In genomic region chr3:24829011-24829581, GRCh38 we compare ENCODE assay signal across 8 cellular contexts.
DNase-seq lines count a peak whose midpoint lies in the region; ATAC-seq and TF ChIP-seq lines count a peak whose summit lies in the region.

No MANE protein-coding gene starts in this region.

- no peaks in the 10 kb centered on the region for H3K9me3 ChIP-seq in fibroblast of lung (ENCODE audit: control insufficient read depth, insufficient read depth, low read depth, low read length)

- H2AFZ ChIP-seq in fibroblast of lung (ENCODE audit: low read length): no peak overlapping the region

- no peaks in the 10 kb centered on the region for H3K79me2 ChIP-seq in fibroblast of lung (ENCODE audit: control insufficient read depth, insufficient read depth, low read length)

- peaks cover 6% of the 10 kb centered on the region for H3K27me3 ChIP-seq in fibroblast of lung (ENCODE audit: control insufficient read depth, insufficient read depth, low read length)

- TF ChIP-seq CTCF in fibroblast of lung (conservative IDR thresholded peaks at IDR 0.05 in 1 of 2, IDR thresholded peaks at IDR 0.05 in 1 of 2; ENCODE audit: low read depth in 1 of 2, low read length in 2 of 2) (no peak), omental fat pad (IDR thresholded peaks at IDR 0.05) (no peak)

- ATAC-seq in GM18511 (IDR thresholded peaks at IDR 0.05; ENCODE audit: unreplicated experiment): peak; percentile 49
- ATAC-seq in omental fat pad (ENCODE audit: low FRiP score): peak; percentile 84
- ATAC-seq in GM18867 (IDR thresholded peaks at IDR 0.05; ENCODE audit: unreplicated experiment): no peak
- no peak for ATAC-seq in HG02970 (IDR thresholded peaks at IDR 0.05; ENCODE audit: low FRiP score, unreplicated experiment)

- peak overlapping the region in 2 of 4 experiments; percentile 33 to 48 for H3K4me3 ChIP-seq in fibroblast of lung (replicated peaks in 1 of 4; ENCODE audit: control extremely low read depth in 1 of 4, insufficient read depth in 1 of 4, low read depth in 3 of 4, low read length in 4 of 4)

- no peak overlapping the region for H3K9ac ChIP-seq in fibroblast of lung (ENCODE audit: insufficient read depth, low read length)

- H3K4me2 ChIP-seq in fibroblast of lung (ENCODE audit: extremely low read depth, insufficient read depth, low read length): peak overlapping the region; percentile 59

- no peaks in the 10 kb centered on the region for H4K20me1 ChIP-seq in fibroblast of lung (ENCODE audit: control insufficient read depth, extremely low read depth, insufficient read depth, low read length)

- H3K4me1 ChIP-seq in fibroblast of lung (ENCODE audit: control insufficient read depth, extremely low read depth, insufficient read depth, low read length): no peaks in the 10 kb centered on the region

- no peak overlapping the region for H3K27ac ChIP-seq in fibroblast of lung (ENCODE audit: insufficient read depth, low read length)

- no peaks in the 10 kb centered on the region for H3K36me3 ChIP-seq in fibroblast of lung (ENCODE audit: control insufficient read depth, insufficient read depth, low read length)

- DNase-seq in NCI-H69 (lab: John Stamatoyannopoulos, UW) (peak; percentile 88), fibroblast of lung (ENCODE audit: low read depth in 2 of 2) (no peak), omental fat pad (ENCODE audit: low spot score) (no peak), HT-29 (ENCODE audit: low spot score) (no peak), DMS153 (lab: John Stamatoyannopoulos, UW) (no peak)

Comparison
In these comparisons a context has a peak if more than half of its experiments do, and no peak if none do; other contexts are left out.
1. ATAC-seq: peak in GM18511 (single experiment) and omental fat pad (single experiment); none in GM18867 (single experiment) and HG02970 (single experiment).